8 cellular contexts compared by ENCODE assay signal in the genomic region with DNA sequence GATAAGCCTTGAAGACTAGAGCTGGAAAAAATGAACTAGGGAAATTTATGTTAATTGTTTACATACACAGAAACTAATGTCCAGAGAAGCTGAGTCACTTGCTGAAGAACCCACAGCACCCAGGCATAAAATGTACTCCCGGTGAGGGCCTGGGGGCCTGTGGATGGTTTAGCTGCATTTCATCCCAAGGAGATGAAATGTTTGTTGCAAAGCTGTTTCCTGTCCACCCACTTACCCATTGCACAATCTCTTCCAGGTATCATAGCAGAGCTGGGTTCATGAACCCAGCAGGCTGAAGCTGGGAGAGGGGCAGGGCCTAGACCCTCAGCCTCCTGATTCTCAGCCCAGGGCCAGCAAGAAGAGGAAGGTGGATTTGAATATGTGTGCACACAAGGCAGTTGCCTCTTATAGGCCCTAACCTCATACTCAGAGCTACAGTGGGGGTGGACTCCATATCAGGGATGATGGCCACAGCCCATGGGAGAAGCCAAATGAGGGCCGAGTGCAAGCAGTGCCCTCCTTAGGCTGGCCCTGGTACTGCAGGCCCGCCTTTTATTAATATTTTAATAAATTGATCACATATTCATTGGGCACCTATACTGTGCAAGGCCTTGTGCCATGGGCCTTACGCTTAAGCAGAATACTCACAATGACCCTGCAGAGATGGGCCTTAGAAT.
DNase-seq lines count a peak whose midpoint lies in the region; ATAC-seq, FAIRE-seq and TF ChIP-seq lines count a peak whose summit lies in the region.

No MANE protein-coding gene starts in this region.

- peaks cover 3 to 17% of the 10 kb centered on the region in 2 experiments for H3K36me3 ChIP-seq in endothelial cell of umbilical vein (ENCODE audit: control insufficient read depth in 2 of 2, extremely low read depth in 1 of 2, insufficient read depth in 2 of 2, low read length in 2 of 2)

- ATAC-seq in Right ventricle myocardium superior (ENCODE audit: poor library complexity), result peak; percentile 43
- ATAC-seq in Right ventricle myocardium inferior, result no peak
- ATAC-seq in HG03045 (IDR thresholded peaks at IDR 0.05; ENCODE audit: unreplicated experiment), result no peak

- FAIRE-seq in endothelial cell of umbilical vein (lab: Jason Lieb, UNC), result peak; percentile 84

- no peaks in the 10 kb centered on the region for H3K9me3 Mint-ChIP-seq in nephron progenitor cell
- no peaks in the 10 kb centered on the region for H3K9me3 Mint-ChIP-seq in activated T-helper 2 cell treated with anti-CD3 and anti-CD28 coated beads, Interferon-gamma antibody, Interleukin-2, Interleukin-4, amounts not matched to agents 10 μg/mL and 5 μg/mL and 100 μg/mL, durations not matched to agents 14 hours and 24 hours and 36 hours

- no peaks in the 10 kb centered on the region for H3K27me3 ChIP-seq in endothelial cell of umbilical vein (ENCODE audit: control insufficient read depth in 2 of 2, insufficient read depth in 2 of 2, low read length in 2 of 2)

- no peak overlapping the region for H3K4me3 ChIP-seq in endothelial cell of umbilical vein (replicated peaks in 1 of 3; ENCODE audit: insufficient read depth in 1 of 3, low read depth in 1 of 3, low read length in 3 of 3)

- peaks cover 3% of the 10 kb centered on the region for H3K4me1 ChIP-seq in endothelial cell of umbilical vein (ENCODE audit: control insufficient read depth, extremely low read depth, insufficient read depth, low read length)

- H2AFZ ChIP-seq in endothelial cell of umbilical vein (ENCODE audit: low read depth, low read length), result no peak overlapping the region

- H3K9me3 ChIP-seq in endothelial cell of umbilical vein (replicated peaks; ENCODE audit: control insufficient read depth, insufficient read depth, low read length), result no peaks in the 10 kb centered on the region

- DNase-seq in Right ventricle myocardium superior, result no peak
- no peak for DNase-seq in Right ventricle myocardium inferior (ENCODE audit: missing footprints)
- peak; percentile 2 for DNase-seq in NCI-H748 treated with DMSO at 0.1 percent for 48 hours (lab: John Stamatoyannopoulos, UW)
- peak; percentile 62 for DNase-seq in endothelial cell of umbilical vein (ENCODE audit: low read depth, low spot score)
- peak; percentile 63 for DNase-seq in nephron progenitor cell
- no peak for DNase-seq in GF-D8 (lab: John Stamatoyannopoulos, UW)
- DNase-seq in activated T-helper 2 cell treated with anti-CD3 and anti-CD28 coated beads, Interferon-gamma antibody, Interleukin-2, Interleukin-4, amounts not matched to agents 10 μg/mL and 5 μg/mL and 100 μg/mL, durations not matched to agents 14 hours and 24 hours and 36 hours (ENCODE audit: low spot score), result no peak

- POLR2A ChIA-PET in endothelial cell of umbilical vein (lab: Charles Lee), result no interaction called here

- CTCF ChIA-PET in endothelial cell of umbilical vein (lab: Charles Lee), result interaction anchor here (0.5 to 6.8 kb wide), 48 partner anchors 9 to 195 kb away, joined by 3 to 164 read pairs (median 5); no protein-coding TSS in a partner anchor

- H3K27me3 Mint-ChIP-seq in nephron progenitor cell (ENCODE audit: low read depth, poor library complexity), result peaks cover 25% of the 10 kb centered on the region
- H3K27me3 Mint-ChIP-seq in activated T-helper 2 cell treated with anti-CD3 and anti-CD28 coated beads, Interferon-gamma antibody, Interleukin-2, Interleukin-4, amounts not matched to agents 10 μg/mL and 5 μg/mL and 100 μg/mL, durations not matched to agents 14 hours and 24 hours and 36 hours (ENCODE audit: low read depth), result no peaks in the 10 kb centered on the region

- TF ChIP-seq CTCF in endothelial cell of umbilical vein (IDR thresholded peaks at IDR 0.05; ENCODE audit: extremely low read depth in 1 of 2, insufficient read depth in 1 of 2, low read depth in 1 of 2, low read length in 2 of 2), result peak; percentile 88 to 91
- TF ChIP-seq CTCF in nephron progenitor cell (IDR thresholded peaks at IDR 0.05), result peak; percentile 94

- H3K4me1 Mint-ChIP-seq in nephron progenitor cell, result no peaks in the 10 kb centered on the region
- no peaks in the 10 kb centered on the region for H3K4me1 Mint-ChIP-seq in activated T-helper 2 cell treated with anti-CD3 and anti-CD28 coated beads, Interferon-gamma antibody, Interleukin-2, Interleukin-4, amounts not matched to agents 10 μg/mL and 5 μg/mL and 100 μg/mL, durations not matched to agents 14 hours and 24 hours and 36 hours (ENCODE audit: low read depth)

- peaks cover 22% of the 10 kb centered on the region for H3K36me3 Mint-ChIP-seq in nephron progenitor cell (ENCODE audit: low read depth)
- no peaks in the 10 kb centered on the region for H3K36me3 Mint-ChIP-seq in activated T-helper 2 cell treated with anti-CD3 and anti-CD28 coated beads, Interferon-gamma antibody, Interleukin-2, Interleukin-4, amounts not matched to agents 10 μg/mL and 5 μg/mL and 100 μg/mL, durations not matched to agents 14 hours and 24 hours and 36 hours (ENCODE audit: low read depth)

- H3K27ac ChIP-seq in endothelial cell of umbilical vein (ENCODE audit: insufficient read depth, low read depth, low read length), result no peak overlapping the region

- H3K9ac ChIP-seq in endothelial cell of umbilical vein (replicated peaks; ENCODE audit: extremely low read depth, insufficient read depth, low read length), result no peak overlapping the region

- H3K79me2 ChIP-seq in endothelial cell of umbilical vein (ENCODE audit: control insufficient read depth, insufficient read depth, low read length), result no peaks in the 10 kb centered on the region

- intact Hi-C loops in Right ventricle myocardium superior (cut with DNase I) (no loop called here), Right ventricle myocardium inferior (cut with DNase I) (no loop called here), endothelial cell of umbilical vein (cut with micrococcal nuclease) (loop anchor here (1.0 to 2.0 kb wide), 3 partner anchors 111 to 188 kb away; no protein-coding TSS in a partner anchor)
- intact Hi-C loops in activated T-helper 2 cell treated with anti-CD3 and anti-CD28 coated beads, Interferon-gamma antibody, Interleukin-2, Interleukin-4, amounts not matched to agents 10 μg/mL and 5 μg/mL and 100 μg/mL, durations not matched to agents 14 hours and 24 hours and 36 hours (cut with micrococcal nuclease), result no loop called here

- no peak overlapping the region for H3K4me2 ChIP-seq in endothelial cell of umbilical vein (ENCODE audit: insufficient read depth, low read length)

- dilution Hi-C loops in endothelial cell of umbilical vein (cut with MboI; ENCODE audit: extremely low pct_ligation_motif_present, low sequenced_read_pairs), result no loop called here

- no peak for TF ChIP-seq POLR2A in endothelial cell of umbilical vein (IDR thresholded peaks at IDR 0.05; ENCODE audit: low read depth, low read length)

- H4K20me1 ChIP-seq in endothelial cell of umbilical vein (replicated peaks; ENCODE audit: control insufficient read depth, extremely low read depth, insufficient read depth, low read length), result no peaks in the 10 kb centered on the region

- H3K9me1 ChIP-seq in endothelial cell of umbilical vein (replicated peaks; ENCODE audit: control insufficient read depth, extremely low read depth, insufficient read depth, low read length), result no peaks in the 10 kb centered on the region

- no peak overlapping the region for H3K4me3 Mint-ChIP-seq in nephron progenitor cell
- H3K4me3 Mint-ChIP-seq in activated T-helper 2 cell treated with anti-CD3 and anti-CD28 coated beads, Interferon-gamma antibody, Interleukin-2, Interleukin-4, amounts not matched to agents 10 μg/mL and 5 μg/mL and 100 μg/mL, durations not matched to agents 14 hours and 24 hours and 36 hours (ENCODE audit: low read depth), result no peak overlapping the region

- no peak overlapping the region for H3K27ac Mint-ChIP-seq in nephron progenitor cell
- H3K27ac Mint-ChIP-seq in activated T-helper 2 cell treated with anti-CD3 and anti-CD28 coated beads, Interferon-gamma antibody, Interleukin-2, Interleukin-4, amounts not matched to agents 10 μg/mL and 5 μg/mL and 100 μg/mL, durations not matched to agents 14 hours and 24 hours and 36 hours, result no peak overlapping the region

- no TSS peak for BruUV-seq in endothelial cell of umbilical vein (replicated peaks; lab: Mats Ljungman, UMichigan)

TF ChIP-seq in endothelial cell of umbilical vein, 7 proteins besides CTCF, POLR2A, EP300 and RAD21:
- TF ChIP-seq MYC (IDR thresholded peaks at IDR 0.05; ENCODE audit: low read depth, low read length), result no peak
- TF ChIP-seq JUN (IDR thresholded peaks at IDR 0.05; ENCODE audit: borderline replicate concordance, insufficient read depth, insufficient read length, low read depth), result no peak
- TF ChIP-seq FOS (IDR thresholded peaks at IDR 0.05; ENCODE audit: borderline replicate concordance, insufficient read depth, low read length), result no peak
- no peak for TF ChIP-seq POLR2AphosphoS5 (IDR thresholded peaks at IDR 0.05; ENCODE audit: insufficient read depth, low read depth, low read length)
- TF ChIP-seq EZH2 (IDR thresholded peaks at IDR 0.05; ENCODE audit: borderline replicate concordance, low read depth, low read length, severe bottlenecking), result no peak
- TF ChIP-seq, protein P1, sequence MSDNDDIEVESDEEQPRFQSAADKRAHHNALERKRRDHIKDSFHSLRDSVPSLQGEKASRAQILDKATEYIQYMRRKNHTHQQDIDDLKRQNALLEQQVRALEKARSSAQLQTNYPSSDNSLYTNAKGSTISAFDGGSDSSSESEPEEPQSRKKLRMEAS (IDR thresholded peaks at IDR 0.05; ENCODE audit: insufficient read depth, insufficient read length), result no peak
- TF ChIP-seq GATA2 (IDR thresholded peaks at IDR 0.05; ENCODE audit: insufficient read depth, insufficient read length, low read depth, low read length), result no peak
TF ChIP-seq in endothelial cell of umbilical vein: peak in this region for 0.

Comparison
In these comparisons a context has a peak if more than half of its experiments do, and no peak if none do; other contexts are left out.
1. DNase-seq: peak in NCI-H748 treated with DMSO at 0.1 percent for 48 hours (single experiment), endothelial cell of umbilical vein (single experiment) and nephron progenitor cell (single experiment); none in Right ventricle myocardium superior (single experiment), Right ventricle myocardium inferior (single experiment), GF-D8 (single experiment) and activated T-helper 2 cell treated with anti-CD3 and anti-CD28 coated beads, Interferon-gamma antibody, Interleukin-2, Interleukin-4, amounts not matched to agents 10 μg/mL and 5 μg/mL and 100 μg/mL, durations not matched to agents 14 hours and 24 hours and 36 hours (single experiment).